Comparison of ENCODE assay signal across 21 cellular contexts in genomic region chr17:78544876-78545755, GRCh38. TPM values are rescaled to one million over a fixed set of nuclear protein-coding genes. Genes with fewer than 3 reads are reported as not detected.
"Had no signal": no experiment of that assay in that cellular context is flagged by ENCODE, and none has a peak within 500 bp of the region (broad histone marks: within the 10 kb centered on the region; RNA-seq: fewer than 3 reads in every experiment).

No MANE protein-coding gene starts in this region.

- H3K4me3 ChIP-seq: breast epithelium, Peyer's patch, SJSA1 had no signal

- H3K9me3 ChIP-seq: breast epithelium, Peyer's patch had no signal

- H3K36me3 ChIP-seq: breast epithelium, Peyer's patch, SJSA1 had no signal

- H3K4me1 ChIP-seq: breast epithelium, Peyer's patch, SJSA1 had no signal

- ATAC-seq: activated CD4-positive, CD25-positive, alpha-beta regulatory T cell treated with anti-CD3 and anti-CD28 coated beads, Interleukin-2, amount 50 U/mL, for 24 hours; activated CD8-positive, alpha-beta T cell treated with anti-CD3 and anti-CD28 coated beads for 36 hours had no signal

- DNase-seq: activated CD4-positive, alpha-beta T cell treated with anti-CD3 and anti-CD28 coated beads for 4 hours; activated CD8-positive, alpha-beta memory T cell treated with anti-CD3 and anti-CD28 coated beads, Interleukin-2, amount 50 U/mL, for 4 hours; activated CD8-positive, alpha-beta T cell treated with anti-CD3 and anti-CD28 coated beads for 36 hours; activated naive CD4-positive, alpha-beta T cell; central memory CD4-positive, alpha-beta T cell; MM.1S; NCI-H1105 treated with DMSO at 0.1 percent for 48 hours; NCI-H1436 treated with DMSO at 0.1 percent for 48 hours; NCI-H2029; NCI-H2107; NCI-H2171 treated with DMSO at 0.1 percent for 48 hours; NCI-H226; NCI-H526; NK-92 treated with Interleukin-12 subunit alpha and Interleukin-12 subunit beta, amount 100 ng/mL, for 24 hours; OCI-M1; Peyer's patch; Right ventricle myocardium superior had no signal

- H3K27ac ChIP-seq: breast epithelium, Peyer's patch, SJSA1 had no signal

- H3K27me3 ChIP-seq: breast epithelium, Peyer's patch, SJSA1 had no signal

RNA-seq across cellular contexts. Expression of gene DNAH17, which starts 32.1 kb away (rescaled TPM):
- total RNA-seq: Right ventricle myocardium superior, SJSA1 had no signal
- polyA plus RNA-seq: aorta had no signal
